6 cellular contexts compared by ENCODE assay signal in genomic region chr1:156590326-156591180, GRCh38.
DNase-seq lines count a peak whose midpoint lies in the region; ATAC-seq and TF ChIP-seq lines count a peak whose summit lies in the region.

No MANE protein-coding gene starts in this region.

- peak overlapping the region; percentile 97 for H2AFZ ChIP-seq in DND-41 (ENCODE audit: low read depth, low read length)

- H3K4me1 ChIP-seq in DND-41 (ENCODE audit: insufficient read depth, low read length) (peaks cover 30% of the 10 kb centered on the region), mucosa of stomach (ENCODE audit: control insufficient read depth, insufficient read depth, low read length) (peaks cover 28% of the 10 kb centered on the region)

- peak overlapping the region; percentile 92 for H3K4me2 ChIP-seq in DND-41 (ENCODE audit: insufficient read depth, low read length)

- DNase-seq in DND-41 (no peak), WERI-Rb-1 (no peak), NCI-H226 (no peak)

- no peaks in the 10 kb centered on the region for H3K9me3 ChIP-seq in DND-41 (ENCODE audit: insufficient read depth, low read length, severe bottlenecking)
- no peaks in the 10 kb centered on the region for H3K9me3 ChIP-seq in WERI-Rb-1 (ENCODE audit: severe bottlenecking)
- H3K9me3 ChIP-seq in mucosa of stomach (ENCODE audit: control insufficient read depth, low read length), result no peaks in the 10 kb centered on the region

- TF ChIP-seq CTCF in DND-41 (IDR thresholded peaks at IDR 0.05; ENCODE audit: borderline replicate concordance, extremely low read depth, low read length, poor library complexity, severe bottlenecking), result no peak
- TF ChIP-seq CTCF in WERI-Rb-1 (IDR thresholded peaks at IDR 0.05; ENCODE audit: low read depth, low read length), result no peak

- H3K27ac ChIP-seq in DND-41 (ENCODE audit: low read length), result peak overlapping the region; percentile 96
- H3K27ac ChIP-seq in WERI-Rb-1, result no peak overlapping the region

- H4K20me1 ChIP-seq in DND-41 (ENCODE audit: insufficient read depth, low read length), result peaks cover 5% of the 10 kb centered on the region; the same call in 1 of the 2 replicates

- H3K9ac ChIP-seq in DND-41 (ENCODE audit: low read depth, low read length) (peak overlapping the region; percentile 95), mucosa of stomach (ENCODE audit: low read length) (peak overlapping the region; percentile 97)

- H3K27me3 ChIP-seq in DND-41 (ENCODE audit: insufficient read depth, low read length, poor library complexity) (no peaks in the 10 kb centered on the region), WERI-Rb-1 (ENCODE audit: insufficient read depth, low read depth, severe bottlenecking) (no peaks in the 10 kb centered on the region), mucosa of stomach (ENCODE audit: control insufficient read depth, insufficient read depth, low read length) (peaks cover 4% of the 10 kb centered on the region)

- peak overlapping the region; percentile 49 to 77; a peak in 3 of 4 replicates for H3K4me3 ChIP-seq in DND-41 (ENCODE audit: low read depth in 1 of 2, low read length in 2 of 2)
- peak overlapping the region; percentile 65 for H3K4me3 ChIP-seq in WERI-Rb-1 (ENCODE audit: low read depth, low read length)
- peak overlapping the region; percentile 84 for H3K4me3 ChIP-seq in mucosa of stomach (ENCODE audit: low read length)

- peaks cover 23% of the 10 kb centered on the region for H3K79me2 ChIP-seq in DND-41 (ENCODE audit: insufficient read depth, low read length)

- H3K36me3 ChIP-seq in DND-41 (ENCODE audit: insufficient read depth, low read length) (peaks cover 44% of the 10 kb centered on the region), WERI-Rb-1 (peaks cover 32% of the 10 kb centered on the region), mucosa of stomach (ENCODE audit: control insufficient read depth, insufficient read depth, low read length) (peaks cover 6% of the 10 kb centered on the region)

- ATAC-seq in DND-41 (ENCODE audit: insufficient read depth, low read depth) (no peak), HG03135 (IDR thresholded peaks at IDR 0.05; ENCODE audit: unreplicated experiment) (no peak), HG02884 (IDR thresholded peaks at IDR 0.05; ENCODE audit: unreplicated experiment) (no peak)
